8 cellular contexts compared by ENCODE assay signal in the genomic region with DNA sequence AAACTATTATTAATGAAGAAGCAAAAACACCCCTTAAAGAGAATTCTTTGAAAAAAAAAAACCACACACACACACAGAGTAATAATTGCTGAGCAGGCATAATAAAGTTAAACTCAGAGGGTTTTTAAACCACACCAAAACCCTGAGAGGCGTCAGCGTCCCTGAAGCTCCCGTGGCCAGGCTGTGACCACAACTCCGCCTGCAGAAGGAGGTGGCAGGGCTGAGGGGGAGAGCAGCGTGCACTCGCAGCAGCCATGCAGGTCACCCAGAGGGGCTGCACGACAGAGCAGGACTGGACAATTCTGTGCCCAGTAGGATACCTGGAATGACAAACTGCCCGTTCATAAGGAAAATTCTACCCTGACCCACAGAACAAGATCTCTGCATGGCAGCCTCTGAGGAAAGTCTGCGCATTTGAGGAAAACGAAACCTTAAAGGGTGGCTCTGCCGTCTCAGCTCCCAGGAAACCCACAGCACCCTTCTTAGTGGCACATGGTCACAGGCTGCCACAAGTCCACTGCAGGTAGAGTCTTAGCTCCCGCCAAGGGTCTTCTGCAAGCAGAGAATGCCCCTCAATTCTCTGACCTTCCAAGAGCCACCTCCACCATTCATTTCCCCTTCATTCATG. TPM values are rescaled to one million over a fixed set of nuclear protein-coding genes. Genes with fewer than 3 reads are reported as not detected.
DNase-seq lines count a peak whose midpoint lies in the region; ATAC-seq and TF ChIP-seq lines count a peak whose summit lies in the region.

No MANE protein-coding gene starts in this region.

- peak; percentile 65 for DNase-seq in Ammon's horn (ENCODE audit: low spot score)
- peak in 1 of 2 experiments; percentile 79 for DNase-seq in HL-60 (ENCODE audit: low read depth in 1 of 2, low spot score in 1 of 2)
- DNase-seq in activated CD8-positive, alpha-beta memory T cell treated with anti-CD3 and anti-CD28 coated beads, Interleukin-2, amount 50 U/mL, for 4 hours, result peak; percentile 30
- peak; percentile 28 for DNase-seq in left ventricle myocardium inferior
- peak; percentile 7 for DNase-seq in stimulated activated CD4-positive, alpha-beta T cell treated with anti-CD3 and anti-CD28 coated beads, Interleukin-4, amount 100 ng/mL, for 1 hour
- no peak for DNase-seq in glomerular visceral epithelial cell (ENCODE audit: extremely low spot score)

- H3K4me1 ChIP-seq in left ventricle myocardium inferior, result peaks cover under 1% of the 10 kb centered on the region

- peak overlapping the region; percentile 38 for H3K27ac ChIP-seq in HL-60 (replicated peaks)
- no peak overlapping the region for H3K27ac ChIP-seq in left ventricle myocardium inferior (replicated peaks)

- ATAC-seq in GM19467 (IDR thresholded peaks at IDR 0.05; ENCODE audit: unreplicated experiment), result no peak
- ATAC-seq in GM19328 (IDR thresholded peaks at IDR 0.05; ENCODE audit: unreplicated experiment), result no peak

- no peaks in the 10 kb centered on the region for H3K27me3 ChIP-seq in HL-60 (ENCODE audit: insufficient read depth, poor library complexity, severe bottlenecking)
- H3K27me3 ChIP-seq in left ventricle myocardium inferior (ENCODE audit: low read depth), result peaks cover 36% of the 10 kb centered on the region

- no peak for TF ChIP-seq CTCF in HL-60 (IDR thresholded peaks at IDR 0.05; ENCODE audit: insufficient read depth, low read length)
- no peak for TF ChIP-seq CTCF in left ventricle myocardium inferior (IDR thresholded peaks at IDR 0.05; ENCODE audit: borderline replicate concordance)

- no peaks in the 10 kb centered on the region for H3K36me3 ChIP-seq in left ventricle myocardium inferior

- no peaks in the 10 kb centered on the region for H3K9me3 ChIP-seq in left ventricle myocardium inferior (replicated peaks)

- H3K4me3 ChIP-seq in HL-60 (replicated peaks; ENCODE audit: insufficient read depth, low read length), result peak overlapping the region; percentile 45
- H3K4me3 ChIP-seq in left ventricle myocardium inferior, result peak overlapping the region; percentile 52

- intact Hi-C loops in left ventricle myocardium inferior (cut with micrococcal nuclease), result no loop called here

RNA-seq across cellular contexts. Expression of a gene that starts 44.0 kb away (rescaled TPM):
- 0.74 TPM for total RNA-seq in left ventricle myocardium inferior
